Comparison of ENCODE assay signal across 8 cellular contexts in the genomic region with DNA sequence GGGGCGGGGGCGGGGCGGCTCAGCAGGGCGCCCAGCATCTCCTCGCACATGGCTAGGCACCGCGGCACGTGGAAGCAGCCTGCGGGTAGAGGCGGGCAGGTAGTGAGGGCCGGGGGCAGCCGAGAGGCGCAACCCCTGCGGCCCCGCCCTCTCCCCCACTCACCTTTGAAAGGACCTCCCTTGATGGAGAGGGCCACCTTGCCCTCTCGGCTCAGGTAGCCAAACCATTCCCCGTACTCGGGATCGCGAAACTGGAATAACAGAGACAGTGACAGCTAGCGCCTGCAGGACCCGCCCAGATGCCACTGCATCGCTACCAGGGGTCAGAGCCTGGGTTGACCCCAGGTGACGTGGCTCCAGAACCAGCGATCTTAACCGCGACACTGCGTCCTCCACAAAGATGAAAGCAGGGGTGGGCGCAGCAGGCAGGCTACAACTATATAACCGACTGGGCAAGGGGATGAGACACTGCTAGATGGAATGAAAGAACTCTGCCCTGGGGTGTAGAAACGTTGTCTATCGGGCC. TPM values are rescaled to one million over a fixed set of nuclear protein-coding genes. Genes with fewer than 3 reads are reported as not detected.
DNase-seq lines count a peak whose midpoint lies in the region; ATAC-seq lines count a peak whose summit lies in the region.

No MANE protein-coding gene starts in this region.

- H3K4me3 ChIP-seq in neuronal stem cell (ENCODE audit: low read length in 2 of 2), result peak overlapping the region; percentile 17 to 55

- no peaks in the 10 kb centered on the region for H3K9me3 ChIP-seq in neuronal stem cell (replicated peaks in 1 of 2; ENCODE audit: control insufficient read depth in 2 of 2, insufficient read depth in 1 of 2, low read depth in 1 of 2, low read length in 2 of 2)

- H3K23ac ChIP-seq in neuronal stem cell (ENCODE audit: low read depth, low read length, poor library complexity), result no peak overlapping the region

- DNase-seq in NCI-H510A treated with DMSO at 0.1 percent for 48 hours (lab: John Stamatoyannopoulos, UW) (peak; percentile 26), NCI-H510A (lab: John Stamatoyannopoulos, UW) (no peak), HuH-7 (ENCODE audit: low spot score) (peak; percentile 52), neuronal stem cell (ENCODE audit: low spot score) (no peak), NCI-H2029 treated with DMSO at 0.1 percent for 48 hours (lab: John Stamatoyannopoulos, UW) (no peak), NCI-H226 (no peak), NCI-H1694 (lab: John Stamatoyannopoulos, UW) (no peak)
- DNase-seq in central memory CD8-positive, alpha-beta T cell (ENCODE audit: low spot score in 2 of 2), result no peak

- no peak overlapping the region for H2BK5ac ChIP-seq in neuronal stem cell (ENCODE audit: low read length)

- no peak overlapping the region for H2BK12ac ChIP-seq in neuronal stem cell (ENCODE audit: low read length)

- peaks cover 0 to 4% of the 10 kb centered on the region in 2 donors for H3K4me1 ChIP-seq in neuronal stem cell (ENCODE audit: control insufficient read depth in 2 of 2, insufficient read depth in 1 of 2, low read depth in 1 of 2, low read length in 2 of 2)

- no peak overlapping the region for H2BK120ac ChIP-seq in neuronal stem cell (ENCODE audit: low read depth, low read length)

- peak overlapping the region; percentile 71 for H3K18ac ChIP-seq in neuronal stem cell (ENCODE audit: low read length)

- H3K9ac ChIP-seq in neuronal stem cell (ENCODE audit: low read depth, low read length, poor library complexity), result peak overlapping the region; percentile 70

- no peak overlapping the region for H4K91ac ChIP-seq in neuronal stem cell (ENCODE audit: low read depth, low read length, poor library complexity)

- no peak overlapping the region for H3K4ac ChIP-seq in neuronal stem cell (ENCODE audit: low read length)

- peak overlapping the region; percentile 62 for H3K4me3 Mint-ChIP-seq in central memory CD8-positive, alpha-beta T cell

- no peak overlapping the region for H2AK5ac ChIP-seq in neuronal stem cell (ENCODE audit: low read depth, low read length)

- H3K27ac Mint-ChIP-seq in central memory CD8-positive, alpha-beta T cell (ENCODE audit: low read depth), result peak overlapping the region; percentile 44

- peak overlapping the region; percentile 25 for H3K4me2 ChIP-seq in neuronal stem cell (ENCODE audit: insufficient read depth, low read length, poor library complexity, severe bottlenecking)

- no peak overlapping the region for H3K14ac ChIP-seq in neuronal stem cell (ENCODE audit: low read length)

- no peak overlapping the region for H2BK15ac ChIP-seq in neuronal stem cell (ENCODE audit: low read length)

- H2AFZ ChIP-seq in neuronal stem cell (ENCODE audit: low read length), result no peak overlapping the region

- no peak for ATAC-seq in central memory CD8-positive, alpha-beta T cell (replicated peaks; ENCODE audit: extremely low read depth, poor library complexity, severe bottlenecking)

- H3K27me3 ChIP-seq in neuronal stem cell (ENCODE audit: control insufficient read depth in 3 of 3, insufficient read depth in 3 of 3, low read depth in 1 of 3, low read length in 3 of 3), result peaks cover 0 to 29% (median 0%) of the 10 kb centered on the region in 3 experiments

- H3K36me3 ChIP-seq in neuronal stem cell (replicated peaks in 1 of 2; ENCODE audit: control insufficient read depth in 2 of 2, insufficient read depth in 2 of 2, low read length in 2 of 2), result peaks cover 10 to 29% of the 10 kb centered on the region in 2 donors

- no peaks in the 10 kb centered on the region for H3K27me3 Mint-ChIP-seq in central memory CD8-positive, alpha-beta T cell

- peaks cover 10% of the 10 kb centered on the region for H3K4me1 Mint-ChIP-seq in central memory CD8-positive, alpha-beta T cell

- H4K8ac ChIP-seq in neuronal stem cell (ENCODE audit: low read depth, low read length), result no peak overlapping the region

- H3K9me3 Mint-ChIP-seq in central memory CD8-positive, alpha-beta T cell, result no peaks in the 10 kb centered on the region

- no peak overlapping the region for H3K27ac ChIP-seq in neuronal stem cell (replicated peaks; ENCODE audit: low read length)

- no CpG with 5 or more reads among the region's 32 CpGs for WGBS in neuronal stem cell (ENCODE audit: extremely low coverage in 2 of 2, insufficient read length in 2 of 2, insufficient replicate concordance in 1 of 2), 2 donors

- H3K79me1 ChIP-seq in neuronal stem cell (ENCODE audit: low read depth, low read length), result peaks cover 6% of the 10 kb centered on the region

- H3K36me3 Mint-ChIP-seq in central memory CD8-positive, alpha-beta T cell (ENCODE audit: insufficient read depth), result peaks cover 10% of the 10 kb centered on the region

RNA-seq across cellular contexts. Expression of a gene that starts 0.6 kb away (rescaled TPM):
- 94.9 TPM for polyA plus RNA-seq in neuronal stem cell (2013, experiment 1 of 2)
- 91.4 TPM for polyA plus RNA-seq in neuronal stem cell (2013, experiment 2 of 2)

RNA-seq across cellular contexts. Expression of a gene that starts 9.1 kb away (rescaled TPM):
- 4.8 TPM for polyA plus RNA-seq in neuronal stem cell (2013, experiment 1 of 2)
- polyA plus RNA-seq in neuronal stem cell (2013, experiment 2 of 2), result 4.7 TPM

RNA-seq across cellular contexts. Expression of a gene that starts 9.3 kb away (rescaled TPM):
- polyA plus RNA-seq in neuronal stem cell (2013, experiment 1 of 2), result 5.4 TPM
- 4.9 TPM for polyA plus RNA-seq in neuronal stem cell (2013, experiment 2 of 2)

RNA-seq across cellular contexts. Expression of a gene that starts 30.9 kb away (rescaled TPM):
- not detected for polyA plus RNA-seq in neuronal stem cell (2013, experiment 1 of 2)
- not detected for polyA plus RNA-seq in neuronal stem cell (2013, experiment 2 of 2)

RNA-seq across cellular contexts. Expression of a gene that starts 36.2 kb away (rescaled TPM):
- polyA plus RNA-seq in neuronal stem cell (2013, experiment 1 of 2), result 37.0 TPM
- 39.4 TPM for polyA plus RNA-seq in neuronal stem cell (2013, experiment 2 of 2)

Comparison
In these comparisons a context has a peak if more than half of its experiments do, and no peak if none do; other contexts are left out.
1. DNase-seq: peak in NCI-H510A treated with DMSO at 0.1 percent for 48 hours (single experiment) and HuH-7 (single experiment); none in NCI-H510A (single experiment), central memory CD8-positive, alpha-beta T cell (0 of 2), neuronal stem cell (single experiment), NCI-H2029 treated with DMSO at 0.1 percent for 48 hours (single experiment), NCI-H226 (single experiment) and NCI-H1694 (single experiment).